Comparison of ENCODE assay signal across 1 cellular context in the genomic region with DNA sequence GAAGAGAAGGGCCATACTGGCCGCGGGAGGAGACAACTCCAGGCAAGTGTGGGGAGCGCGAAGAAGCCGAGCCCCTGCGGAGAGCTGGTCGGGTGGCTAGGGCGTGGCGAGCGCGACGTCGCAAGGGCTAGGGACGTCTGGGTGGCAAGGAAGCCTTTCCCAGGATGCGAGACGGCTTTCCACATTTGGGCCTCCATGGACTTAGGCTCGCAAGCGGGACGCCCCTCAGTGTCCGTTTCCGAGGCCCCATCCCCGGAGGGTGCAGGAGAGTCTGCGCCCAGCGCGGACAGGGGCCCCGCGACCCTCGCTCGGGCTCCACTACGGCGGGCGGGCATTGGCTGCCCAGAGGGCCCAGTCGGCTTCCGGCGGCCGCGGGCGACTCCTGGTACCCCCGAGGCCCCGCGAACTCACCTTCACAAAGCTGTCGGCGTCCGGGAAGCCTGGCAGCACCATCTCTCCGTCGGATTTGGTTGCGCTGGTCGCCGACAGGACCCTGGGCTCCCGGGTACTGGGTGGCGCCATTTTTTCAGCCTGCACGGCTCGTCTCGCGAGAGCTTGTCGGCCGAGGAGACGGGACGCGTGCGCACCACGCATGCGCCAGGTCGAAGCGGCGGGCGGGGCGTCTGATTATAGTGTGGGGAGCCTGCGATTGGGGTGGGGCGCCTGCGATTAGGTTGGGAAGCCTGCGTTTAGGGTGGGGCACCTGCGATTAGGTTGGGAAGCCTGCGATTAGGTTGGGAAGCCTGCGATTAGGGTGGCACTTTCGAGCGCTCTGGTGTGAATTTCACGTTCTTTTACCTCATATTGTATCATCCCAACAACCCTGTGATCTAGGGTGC.
TF ChIP-seq lines count a peak whose summit lies in the region.

EXOSC10 (minus strand) TSS at position 560 of the 839 bp plus-strand sequence; CDS start at position 522, 38 bp downstream.

TF ChIP-seq in HEK293, 187 proteins besides CTCF, POLR2A, EP300 and RAD21 (continued from another document and continues in another):
- TF ChIP-seq PRDM10 (tag by site-specific recombination; IDR thresholded peaks at IDR 0.05), result peak; percentile 73
- no peak for TF ChIP-seq ZNF302 (tag by site-specific recombination; IDR thresholded peaks at IDR 0.05; ENCODE audit: low read depth)
- peak; percentile 59 for TF ChIP-seq IKZF3 (tag by site-specific recombination; IDR thresholded peaks at IDR 0.05)
- no peak for TF ChIP-seq ZNF433 (tag by site-specific recombination; IDR thresholded peaks at IDR 0.05; ENCODE audit: low read depth)
- TF ChIP-seq ZNF416 (tag by site-specific recombination; IDR thresholded peaks at IDR 0.05), result no peak
- TF ChIP-seq ZIC2 (tag by site-specific recombination; IDR thresholded peaks at IDR 0.05), result peak; percentile 58
- TF ChIP-seq ZNF423 (tag by site-specific recombination; IDR thresholded peaks at IDR 0.05), result peak; percentile 62; the same call in 1 of the 2 replicates
- TF ChIP-seq ZNF366 (tag by site-specific recombination; conservative IDR thresholded peaks at IDR 0.05), result no peak
- TF ChIP-seq, protein P1, sequence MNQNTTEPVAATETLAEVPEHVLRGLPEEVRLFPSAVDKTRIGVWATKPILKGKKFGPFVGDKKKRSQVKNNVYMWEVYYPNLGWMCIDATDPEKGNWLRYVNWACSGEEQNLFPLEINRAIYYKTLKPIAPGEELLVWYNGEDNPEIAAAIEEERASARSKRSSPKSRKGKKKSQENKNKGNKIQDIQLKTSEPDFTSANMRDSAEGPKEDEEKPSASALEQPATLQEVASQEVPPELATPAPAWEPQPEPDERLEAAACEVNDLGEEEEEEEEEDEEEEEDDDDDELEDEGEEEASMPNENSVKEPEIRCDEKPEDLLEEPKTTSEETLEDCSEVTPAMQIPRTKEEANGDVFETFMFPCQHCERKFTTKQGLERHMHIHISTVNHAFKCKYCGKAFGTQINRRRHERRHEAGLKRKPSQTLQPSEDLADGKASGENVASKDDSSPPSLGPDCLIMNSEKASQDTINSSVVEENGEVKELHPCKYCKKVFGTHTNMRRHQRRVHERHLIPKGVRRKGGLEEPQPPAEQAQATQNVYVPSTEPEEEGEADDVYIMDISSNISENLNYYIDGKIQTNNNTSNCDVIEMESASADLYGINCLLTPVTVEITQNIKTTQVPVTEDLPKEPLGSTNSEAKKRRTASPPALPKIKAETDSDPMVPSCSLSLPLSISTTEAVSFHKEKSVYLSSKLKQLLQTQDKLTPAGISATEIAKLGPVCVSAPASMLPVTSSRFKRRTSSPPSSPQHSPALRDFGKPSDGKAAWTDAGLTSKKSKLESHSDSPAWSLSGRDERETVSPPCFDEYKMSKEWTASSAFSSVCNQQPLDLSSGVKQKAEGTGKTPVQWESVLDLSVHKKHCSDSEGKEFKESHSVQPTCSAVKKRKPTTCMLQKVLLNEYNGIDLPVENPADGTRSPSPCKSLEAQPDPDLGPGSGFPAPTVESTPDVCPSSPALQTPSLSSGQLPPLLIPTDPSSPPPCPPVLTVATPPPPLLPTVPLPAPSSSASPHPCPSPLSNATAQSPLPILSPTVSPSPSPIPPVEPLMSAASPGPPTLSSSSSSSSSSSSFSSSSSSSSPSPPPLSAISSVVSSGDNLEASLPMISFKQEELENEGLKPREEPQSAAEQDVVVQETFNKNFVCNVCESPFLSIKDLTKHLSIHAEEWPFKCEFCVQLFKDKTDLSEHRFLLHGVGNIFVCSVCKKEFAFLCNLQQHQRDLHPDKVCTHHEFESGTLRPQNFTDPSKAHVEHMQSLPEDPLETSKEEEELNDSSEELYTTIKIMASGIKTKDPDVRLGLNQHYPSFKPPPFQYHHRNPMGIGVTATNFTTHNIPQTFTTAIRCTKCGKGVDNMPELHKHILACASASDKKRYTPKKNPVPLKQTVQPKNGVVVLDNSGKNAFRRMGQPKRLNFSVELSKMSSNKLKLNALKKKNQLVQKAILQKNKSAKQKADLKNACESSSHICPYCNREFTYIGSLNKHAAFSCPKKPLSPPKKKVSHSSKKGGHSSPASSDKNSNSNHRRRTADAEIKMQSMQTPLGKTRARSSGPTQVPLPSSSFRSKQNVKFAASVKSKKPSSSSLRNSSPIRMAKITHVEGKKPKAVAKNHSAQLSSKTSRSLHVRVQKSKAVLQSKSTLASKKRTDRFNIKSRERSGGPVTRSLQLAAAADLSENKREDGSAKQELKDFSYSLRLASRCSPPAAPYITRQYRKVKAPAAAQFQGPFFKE (tag by site-specific recombination; IDR thresholded peaks at IDR 0.05; ENCODE audit: borderline replicate concordance), result no peak
- TF ChIP-seq ZNF747 (tag by site-specific recombination; IDR thresholded peaks at IDR 0.05), result no peak
- no peak for TF ChIP-seq ZNF785 (tag by site-specific recombination; IDR thresholded peaks at IDR 0.05)
- TF ChIP-seq ZNF18 (tag by site-specific recombination; IDR thresholded peaks at IDR 0.05), result no peak
- TF ChIP-seq ZNF221 (tag by site-specific recombination; IDR thresholded peaks at IDR 0.05; ENCODE audit: borderline replicate concordance), result no peak
- peak; percentile 94 for TF ChIP-seq PATZ1 (tag by site-specific recombination; IDR thresholded peaks at IDR 0.05)
- no peak for TF ChIP-seq ZNF132 (tag by site-specific recombination; IDR thresholded peaks at IDR 0.05; ENCODE audit: borderline replicate concordance)
- TF ChIP-seq ZNF544 (tag by site-specific recombination; IDR thresholded peaks at IDR 0.05), result no peak
- no peak for TF ChIP-seq ZBTB21 (tag by site-specific recombination; IDR thresholded peaks at IDR 0.05)
- no peak for TF ChIP-seq ZNF175 (tag by site-specific recombination; IDR thresholded peaks at IDR 0.05)
- no peak for TF ChIP-seq ZNF596 (tag by site-specific recombination; IDR thresholded peaks at IDR 0.05)
- 0 out of 2 replicates have a peak, but pooled peaks have one; percentile 31 for TF ChIP-seq ZNF610 (tag by site-specific recombination; IDR thresholded peaks at IDR 0.05; ENCODE audit: borderline replicate concordance)
- no peak for TF ChIP-seq ZNF518A (tag by site-specific recombination; conservative IDR thresholded peaks at IDR 0.05; ENCODE audit: low read depth)
- TF ChIP-seq ZNF394 (tag by site-specific recombination; IDR thresholded peaks at IDR 0.05; ENCODE audit: borderline replicate concordance), result no peak
- TF ChIP-seq REPIN1 (tag by site-specific recombination; IDR thresholded peaks at IDR 0.05; ENCODE audit: low read depth), result peak; percentile 74; the same call in 1 of the 2 replicates
- TF ChIP-seq ZNF2 (tag by site-specific recombination; IDR thresholded peaks at IDR 0.05), result 0 out of 2 replicates have a peak, but pooled peaks have one; percentile 46
- no peak for TF ChIP-seq ZNF404 (tag by site-specific recombination; IDR thresholded peaks at IDR 0.05)
- peak; percentile 95 for TF ChIP-seq YY1 (tag by site-specific recombination; IDR thresholded peaks at IDR 0.05)
- TF ChIP-seq ZNF37A (tag by site-specific recombination; IDR thresholded peaks at IDR 0.05), result no peak
- TF ChIP-seq ZBTB17 (tag by site-specific recombination; IDR thresholded peaks at IDR 0.05), result peak; percentile 55; the same call in 1 of the 2 replicates
- TF ChIP-seq ZNF629 (tag by site-specific recombination; IDR thresholded peaks at IDR 0.05), result 0 out of 2 replicates have a peak, but pooled peaks have one; percentile 26
- TF ChIP-seq MEIS1 (CRISPR knock-in tag; IDR thresholded peaks at IDR 0.05; ENCODE audit: borderline replicate concordance), result 0 out of 2 replicates have a peak, but pooled peaks have one; percentile 20
- no peak for TF ChIP-seq ZNF169 (tag by site-specific recombination; IDR thresholded peaks at IDR 0.05)
- no peak; the same call in 1 of the 2 replicates for TF ChIP-seq HOXD13 (CRISPR knock-in tag; IDR thresholded peaks at IDR 0.05; ENCODE audit: borderline replicate concordance)
- no peak for TF ChIP-seq ZNF48 (tag by site-specific recombination; IDR thresholded peaks at IDR 0.05)
- no peak for TF ChIP-seq ZNF658 (tag by site-specific recombination; IDR thresholded peaks at IDR 0.05)
- peak; percentile 74; the same call in 1 of the 2 replicates for TF ChIP-seq ZEB2 (tag by site-specific recombination; IDR thresholded peaks at IDR 0.05)
- no peak for TF ChIP-seq ZNF624 (tag by site-specific recombination; IDR thresholded peaks at IDR 0.05)
- no peak for TF ChIP-seq ZNF776 (tag by site-specific recombination; IDR thresholded peaks at IDR 0.05; ENCODE audit: borderline replicate concordance)
- no peak for TF ChIP-seq ZNF488 (tag by site-specific recombination; IDR thresholded peaks at IDR 0.05)
